In the genomic region with DNA sequence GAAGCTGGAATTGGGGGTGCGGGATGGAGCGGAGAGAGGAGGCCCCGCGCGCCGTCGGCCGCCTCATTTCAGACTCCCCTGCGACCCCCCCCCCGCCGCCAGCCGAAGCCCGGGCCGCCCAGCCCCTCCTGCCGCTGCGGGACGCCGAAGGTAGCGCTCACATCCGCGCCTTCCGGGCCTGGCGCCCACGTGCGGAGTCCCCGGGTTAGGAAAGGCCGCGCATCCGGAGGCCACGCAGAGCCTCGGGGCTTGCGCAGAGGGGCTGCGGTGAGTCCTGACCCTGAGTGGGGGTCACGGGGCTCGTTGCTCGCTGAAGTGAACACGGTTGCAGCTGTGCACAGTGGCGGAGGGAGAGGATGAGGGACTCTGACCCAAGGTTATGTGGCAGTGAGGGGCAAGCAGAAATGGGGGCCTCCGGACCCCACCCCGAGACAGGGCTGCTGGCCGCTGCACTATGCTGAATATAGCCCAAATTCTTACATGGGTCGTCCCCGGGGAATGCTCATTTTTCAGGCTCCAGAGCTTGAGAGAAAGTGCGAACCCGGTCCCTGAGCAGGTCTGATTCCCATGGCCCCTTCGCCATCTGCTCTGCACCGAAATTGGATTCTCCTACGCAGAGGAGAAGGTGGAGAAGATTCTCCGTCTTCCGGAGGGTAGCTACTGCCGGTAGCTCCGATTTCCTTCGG, we compare ENCODE assay signal across 1 cellular context.
TF ChIP-seq lines count a peak whose summit lies in the region.

No MANE protein-coding gene starts in this region.

TF ChIP-seq in K562, 482 proteins besides CTCF, POLR2A, EP300 and RAD21 (continued from another document and continues in another):
- TF ChIP-seq CHAMP1 (IDR thresholded peaks at IDR 0.05) (no peak), PHF21A (IDR thresholded peaks at IDR 0.05; ENCODE audit: borderline replicate concordance, low read depth) (no peak; the same call in 1 of the 2 replicates), YY1 (IDR thresholded peaks at IDR 0.05; ENCODE audit: borderline replicate concordance in 1 of 3, control insufficient read depth in 1 of 3, extremely low read depth in 1 of 3, insufficient read depth in 3 of 3, insufficient read length in 1 of 3, insufficient replicate concordance in 2 of 3, low read depth in 1 of 3, low read length in 2 of 3) (no peak), KDM4B (IDR thresholded peaks at IDR 0.05; ENCODE audit: borderline replicate concordance in 2 of 2, low read depth in 1 of 2) (no peak), ZNF140 (CRISPR knock-in tag; IDR thresholded peaks at IDR 0.05) (no peak), TEAD1 (CRISPR knock-in tag; IDR thresholded peaks at IDR 0.05) (peak in 1 of 2 experiments; percentile 81; a peak in 2 of 4 replicates), ESRRA (IDR thresholded peaks at IDR 0.05; ENCODE audit: borderline replicate concordance, low read depth) (no peak), KLF13 (tag; IDR thresholded peaks at IDR 0.05; ENCODE audit: borderline replicate concordance, low read depth) (no peak), HOXB6 (CRISPR knock-in tag; IDR thresholded peaks at IDR 0.05; ENCODE audit: borderline replicate concordance) (no peak), KAT7 (CRISPR knock-in tag; IDR thresholded peaks at IDR 0.05; ENCODE audit: borderline replicate concordance) (peak; percentile 87; the same call in 1 of the 2 replicates), HNRNPUL1 (IDR thresholded peaks at IDR 0.05; ENCODE audit: low read length) (no peak), RBM17 (IDR thresholded peaks at IDR 0.05; ENCODE audit: borderline replicate concordance, low read depth, low read length) (no peak), HDAC2 (IDR thresholded peaks at IDR 0.05) (no peak), CGGBP1 (CRISPR knock-in tag; IDR thresholded peaks at IDR 0.05) (no peak), ZBTB7A (IDR thresholded peaks at IDR 0.05; ENCODE audit: borderline replicate concordance, control insufficient read depth, low read depth, low read length) (no peak; the same call in 1 of the 2 replicates), YBX1 (IDR thresholded peaks at IDR 0.05) (no peak), E2F8 (IDR thresholded peaks at IDR 0.05; ENCODE audit: low read depth, partially characterized antibody) (peak; percentile 22), ZNF217 (CRISPR knock-in tag; IDR thresholded peaks at IDR 0.05) (no peak), ZC3H8 (IDR thresholded peaks at IDR 0.05) (no peak), ADNP (tag; IDR thresholded peaks at IDR 0.05) (no peak), ZBTB8A (IDR thresholded peaks at IDR 0.05; ENCODE audit: partially characterized antibody) (no peak), ZNF79 (CRISPR knock-in tag; IDR thresholded peaks at IDR 0.05; ENCODE audit: low read depth) (no peak), CEBPB (tag; IDR thresholded peaks at IDR 0.05) (no peak), MEIS2 (IDR thresholded peaks at IDR 0.05; ENCODE audit: partially characterized antibody) (no peak), FOS (IDR thresholded peaks at IDR 0.05; ENCODE audit: extremely low read depth, insufficient read length) (no peak), SP1 (CRISPR knock-in tag; IDR thresholded peaks at IDR 0.05) (peak; percentile 43; the same call in 1 of the 2 replicates), RUNX1 (IDR thresholded peaks at IDR 0.05; ENCODE audit: low read depth) (0 out of 2 replicates have a peak, but pooled peaks have one; percentile 4), PCBP1 (IDR thresholded peaks at IDR 0.05; ENCODE audit: low read depth, low read length, poor library complexity, severe bottlenecking) (no peak), TARDBP (IDR thresholded peaks at IDR 0.05) (no peak), ZNF764 (CRISPR knock-in tag; IDR thresholded peaks at IDR 0.05; ENCODE audit: low read depth) (no peak), ZNF239 (CRISPR knock-in tag; IDR thresholded peaks at IDR 0.05) (no peak; the same call in 1 of the 2 replicates), HDAC6 (IDR thresholded peaks at IDR 0.05; ENCODE audit: low read depth, low read length) (no peak), BMI1 (IDR thresholded peaks at IDR 0.05; ENCODE audit: low read length) (no peak), ZFX (CRISPR knock-in tag; IDR thresholded peaks at IDR 0.05) (peak; percentile 89), ZNF717 (CRISPR knock-in tag; IDR thresholded peaks at IDR 0.05) (no peak), ZNF707 (CRISPR knock-in tag; conservative IDR thresholded peaks at IDR 0.05) (no peak), ERF (CRISPR knock-in tag; IDR thresholded peaks at IDR 0.05) (no peak), ZNF347 (CRISPR knock-in tag; IDR thresholded peaks at IDR 0.05; ENCODE audit: low read depth) (no peak), SNIP1 (IDR thresholded peaks at IDR 0.05; ENCODE audit: low read depth) (no peak), DPF2 (IDR thresholded peaks at IDR 0.05) (no peak), SRF (CRISPR knock-in tag; IDR thresholded peaks at IDR 0.05) (no peak), XRCC4 (IDR thresholded peaks at IDR 0.05; ENCODE audit: extremely low read depth, insufficient read depth, insufficient read length) (no peak), GATAD2A (IDR thresholded peaks at IDR 0.05) (no peak), HNRNPL (IDR thresholded peaks at IDR 0.05; ENCODE audit: low read depth, low read length) (no peak), RBM39 (optimal IDR thresholded peaks at IDR 0.05; ENCODE audit: low read depth, low read length) (peak; percentile 51), HIVEP1 (CRISPR knock-in tag; IDR thresholded peaks at IDR 0.05) (no peak), ILF3 (IDR thresholded peaks at IDR 0.05; ENCODE audit: borderline replicate concordance) (no peak)
- TF ChIP-seq, protein P1, sequence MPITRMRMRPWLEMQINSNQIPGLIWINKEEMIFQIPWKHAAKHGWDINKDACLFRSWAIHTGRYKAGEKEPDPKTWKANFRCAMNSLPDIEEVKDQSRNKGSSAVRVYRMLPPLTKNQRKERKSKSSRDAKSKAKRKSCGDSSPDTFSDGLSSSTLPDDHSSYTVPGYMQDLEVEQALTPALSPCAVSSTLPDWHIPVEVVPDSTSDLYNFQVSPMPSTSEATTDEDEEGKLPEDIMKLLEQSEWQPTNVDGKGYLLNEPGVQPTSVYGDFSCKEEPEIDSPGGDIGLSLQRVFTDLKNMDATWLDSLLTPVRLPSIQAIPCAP (CRISPR knock-in tag; IDR thresholded peaks at IDR 0.05; ENCODE audit: borderline replicate concordance), result 0 out of 2 replicates have a peak, but pooled peaks have one; percentile 70
- TF ChIP-seq, protein P2, sequence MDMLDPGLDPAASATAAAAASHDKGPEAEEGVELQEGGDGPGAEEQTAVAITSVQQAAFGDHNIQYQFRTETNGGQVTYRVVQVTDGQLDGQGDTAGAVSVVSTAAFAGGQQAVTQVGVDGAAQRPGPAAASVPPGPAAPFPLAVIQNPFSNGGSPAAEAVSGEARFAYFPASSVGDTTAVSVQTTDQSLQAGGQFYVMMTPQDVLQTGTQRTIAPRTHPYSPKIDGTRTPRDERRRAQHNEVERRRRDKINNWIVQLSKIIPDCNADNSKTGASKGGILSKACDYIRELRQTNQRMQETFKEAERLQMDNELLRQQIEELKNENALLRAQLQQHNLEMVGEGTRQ (CRISPR knock-in tag; IDR thresholded peaks at IDR 0.05), result peak; percentile 60
- TF ChIP-seq, protein P3, sequence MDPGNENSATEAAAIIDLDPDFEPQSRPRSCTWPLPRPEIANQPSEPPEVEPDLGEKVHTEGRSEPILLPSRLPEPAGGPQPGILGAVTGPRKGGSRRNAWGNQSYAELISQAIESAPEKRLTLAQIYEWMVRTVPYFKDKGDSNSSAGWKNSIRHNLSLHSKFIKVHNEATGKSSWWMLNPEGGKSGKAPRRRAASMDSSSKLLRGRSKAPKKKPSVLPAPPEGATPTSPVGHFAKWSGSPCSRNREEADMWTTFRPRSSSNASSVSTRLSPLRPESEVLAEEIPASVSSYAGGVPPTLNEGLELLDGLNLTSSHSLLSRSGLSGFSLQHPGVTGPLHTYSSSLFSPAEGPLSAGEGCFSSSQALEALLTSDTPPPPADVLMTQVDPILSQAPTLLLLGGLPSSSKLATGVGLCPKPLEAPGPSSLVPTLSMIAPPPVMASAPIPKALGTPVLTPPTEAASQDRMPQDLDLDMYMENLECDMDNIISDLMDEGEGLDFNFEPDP (CRISPR knock-in tag; IDR thresholded peaks at IDR 0.05), result no peak
- TF ChIP-seq, protein P4, sequence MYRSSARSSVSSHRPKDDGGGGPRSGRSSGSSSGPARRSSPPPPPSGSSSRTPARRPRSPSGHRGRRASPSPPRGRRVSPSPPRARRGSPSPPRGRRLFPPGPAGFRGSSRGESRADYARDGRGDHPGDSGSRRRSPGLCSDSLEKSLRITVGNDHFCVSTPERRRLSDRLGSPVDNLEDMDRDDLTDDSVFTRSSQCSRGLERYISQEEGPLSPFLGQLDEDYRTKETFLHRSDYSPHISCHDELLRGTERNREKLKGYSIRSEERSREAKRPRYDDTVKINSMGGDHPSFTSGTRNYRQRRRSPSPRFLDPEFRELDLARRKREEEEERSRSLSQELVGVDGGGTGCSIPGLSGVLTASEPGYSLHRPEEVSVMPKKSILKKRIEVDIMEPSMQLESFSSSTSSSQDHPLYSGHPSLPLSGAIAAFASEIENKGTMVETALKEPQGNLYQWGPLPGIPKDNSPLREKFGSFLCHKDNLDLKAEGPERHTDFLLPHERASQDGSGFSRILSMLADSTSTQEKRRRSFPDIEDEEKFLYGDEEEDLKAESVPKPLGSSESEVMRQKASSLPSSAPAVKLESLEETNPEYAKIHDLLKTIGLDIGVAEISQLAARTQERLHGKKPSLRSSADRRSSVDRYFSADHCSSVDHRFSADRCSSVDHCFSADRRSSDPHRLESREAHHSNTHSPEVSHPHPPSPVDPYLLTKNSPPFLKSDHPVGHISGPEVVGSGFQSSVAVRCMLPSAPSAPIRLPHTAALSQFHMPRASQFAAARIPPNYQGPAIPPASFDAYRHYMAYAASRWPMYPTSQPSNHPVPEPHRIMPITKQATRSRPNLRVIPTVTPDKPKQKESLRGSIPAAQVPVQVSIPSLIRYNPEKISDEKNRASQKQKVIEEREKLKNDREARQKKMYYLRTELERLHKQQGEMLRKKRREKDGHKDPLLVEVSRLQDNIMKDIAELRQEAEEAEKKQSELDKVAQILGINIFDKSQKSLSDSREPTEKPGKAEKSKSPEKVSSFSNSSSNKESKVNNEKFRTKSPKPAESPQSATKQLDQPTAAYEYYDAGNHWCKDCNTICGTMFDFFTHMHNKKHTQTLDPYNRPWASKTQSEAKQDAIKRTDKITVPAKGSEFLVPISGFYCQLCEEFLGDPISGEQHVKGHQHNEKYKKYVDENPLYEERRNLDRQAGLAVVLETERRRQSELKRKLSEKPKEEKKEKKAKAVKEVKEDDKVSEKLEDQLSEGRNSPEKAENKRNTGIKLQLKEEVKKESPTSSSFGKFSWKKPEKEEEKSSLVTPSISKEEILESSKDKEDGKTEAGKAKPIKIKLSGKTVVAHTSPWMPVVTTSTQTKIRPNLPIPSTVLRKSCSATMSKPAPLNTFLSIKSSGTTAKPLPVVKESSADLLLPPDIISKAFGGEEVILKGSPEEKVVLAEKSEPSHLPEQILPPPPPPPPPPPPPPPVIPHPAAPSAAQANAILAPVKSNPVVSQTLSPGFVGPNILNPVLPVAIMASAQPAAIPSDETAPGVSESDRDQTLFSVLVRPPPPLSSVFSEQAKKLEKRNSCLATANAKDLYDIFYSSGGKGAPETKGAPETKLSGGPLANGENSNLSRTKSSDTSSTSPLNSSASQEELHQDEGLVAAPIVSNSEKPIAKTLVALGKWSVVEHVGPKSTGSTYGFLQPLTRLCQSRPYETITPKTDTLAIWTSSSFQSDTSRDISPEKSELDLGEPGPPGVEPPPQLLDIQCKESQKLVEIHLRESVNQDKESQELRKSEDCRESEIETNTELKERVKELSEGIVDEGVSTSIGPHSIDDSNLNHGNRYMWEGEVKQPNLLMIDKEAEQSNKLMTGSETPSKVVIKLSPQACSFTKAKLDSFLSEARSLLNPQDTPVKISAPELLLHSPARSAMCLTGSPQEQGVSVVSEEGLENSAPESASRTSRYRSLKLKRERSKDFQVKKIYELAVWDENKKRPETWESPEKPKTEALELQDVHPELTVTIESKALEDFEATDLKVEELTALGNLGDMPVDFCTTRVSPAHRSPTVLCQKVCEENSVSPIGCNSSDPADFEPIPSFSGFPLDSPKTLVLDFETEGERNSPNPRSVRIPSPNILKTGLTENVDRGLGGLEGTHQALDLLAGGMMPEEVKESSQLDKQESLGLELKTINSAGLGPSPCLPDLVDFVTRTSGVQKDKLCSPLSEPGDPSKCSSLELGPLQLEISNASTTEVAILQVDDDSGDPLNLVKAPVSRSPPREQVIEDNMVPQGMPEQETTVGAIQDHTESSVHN (IDR thresholded peaks at IDR 0.05; ENCODE audit: borderline replicate concordance in 1 of 2, low read depth in 1 of 2), result no peak
